1 cellular context compared by ENCODE assay signal in the genomic region with DNA sequence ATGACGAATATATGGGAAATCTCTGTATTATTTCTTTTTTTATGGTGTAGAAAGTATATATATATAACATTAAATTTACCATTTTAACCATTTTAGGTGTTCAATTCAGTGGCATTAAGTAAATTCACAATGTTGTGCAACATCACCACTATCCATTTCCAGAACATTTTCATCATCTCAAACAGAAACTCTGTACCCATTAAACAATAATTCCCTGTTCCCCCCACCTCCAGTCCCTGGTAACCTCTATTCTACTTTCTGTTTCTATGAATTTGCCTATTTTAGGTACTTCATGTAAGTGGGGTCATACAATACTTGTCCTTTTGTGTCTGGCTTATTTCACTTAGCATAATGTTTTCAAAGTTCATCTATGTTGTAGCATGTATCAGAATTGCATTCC.
TF ChIP-seq lines count a peak whose summit lies in the region.

No MANE protein-coding gene starts in this region.

TF ChIP-seq in IMR-90, 13 proteins besides CTCF, POLR2A, EP300 and RAD21 (continued from another document):
- no peak for TF ChIP-seq MAFK (IDR thresholded peaks at IDR 0.05; ENCODE audit: low read depth, low read length)
- TF ChIP-seq NFE2L2 (IDR thresholded peaks at IDR 0.05; ENCODE audit: low read depth, low read length) = no peak
- TF ChIP-seq CEBPB (IDR thresholded peaks at IDR 0.05; ENCODE audit: low read depth, low read length) = 0 out of 2 replicates have a peak, but pooled peaks have one; percentile 34
- no peak for TF ChIP-seq BHLHE40 (IDR thresholded peaks at IDR 0.05; ENCODE audit: low read depth, low read length)
TF ChIP-seq in IMR-90: peak in this region for 1.
